17 cellular contexts compared by ENCODE assay signal in the genomic region with DNA sequence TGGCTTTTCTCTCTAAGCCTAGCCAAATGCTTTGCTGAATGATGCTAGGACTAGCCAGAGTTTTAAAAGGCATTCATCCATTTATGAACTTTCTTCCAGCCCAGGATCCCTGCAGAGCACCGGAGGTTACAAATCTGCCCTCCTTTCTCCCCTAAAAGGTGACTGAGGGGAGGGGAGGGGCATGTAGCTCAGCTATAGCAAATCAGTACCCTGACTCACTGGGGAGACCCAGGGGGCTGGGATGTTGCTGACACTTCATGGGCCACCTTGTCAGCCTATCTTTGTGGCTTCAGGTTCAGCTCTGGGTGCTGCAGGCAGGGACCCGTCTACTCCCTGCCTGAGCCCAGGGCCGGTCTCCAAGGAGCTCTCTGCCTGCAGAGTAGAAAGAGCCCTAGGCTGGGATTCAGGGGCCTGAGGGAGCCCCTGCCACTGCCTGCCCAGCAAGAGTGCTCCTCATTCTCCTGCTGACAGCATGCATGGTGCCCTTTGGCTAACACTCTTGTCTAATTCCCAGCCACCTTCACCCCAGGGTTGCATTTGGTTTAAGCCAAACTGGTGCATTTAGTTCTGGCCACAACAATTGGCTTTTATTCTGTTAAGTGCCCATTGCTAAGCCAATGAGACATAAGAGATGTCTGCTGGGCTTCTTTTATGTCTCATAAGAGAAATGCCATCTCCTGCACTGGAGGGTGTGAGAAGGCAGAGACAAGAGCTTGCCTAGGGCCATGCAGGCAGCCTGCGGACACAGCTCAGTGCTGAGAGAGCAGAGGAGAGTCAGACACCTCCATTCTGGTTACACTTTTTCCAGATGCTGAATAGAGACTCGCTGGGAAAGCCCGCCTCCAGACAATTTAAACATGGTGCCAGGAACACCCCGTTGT. TPM values are rescaled to one million over a fixed set of nuclear protein-coding genes. Genes with fewer than 3 reads are reported as not detected.
A peak's percentile ranks its signal among the peaks of the same experiment; 100 is the strongest.
DNase-seq lines count a peak whose midpoint lies in the region; ATAC-seq and TF ChIP-seq lines count a peak whose summit lies in the region.
"Had no signal": no experiment of that assay in that cellular context is flagged by ENCODE, and none has a peak within 500 bp of the region (broad histone marks: within the 10 kb centered on the region; RNA-seq: fewer than 3 reads in every experiment).

No MANE protein-coding gene starts in this region.

- peak overlapping the region; percentile 72 for H3K27ac Mint-ChIP-seq in activated CD4-positive, alpha-beta T cell treated with anti-CD3 and anti-CD28 coated beads for 36 hours
- peak overlapping the region; percentile 27 for H3K27ac Mint-ChIP-seq in endodermal cell

- no peak for TF ChIP-seq CTCF in Panc1 (IDR thresholded peaks at IDR 0.05)
- TF ChIP-seq CTCF in endodermal cell (conservative IDR thresholded peaks at IDR 0.05): no peak
- no peak for TF ChIP-seq CTCF in prostate gland (IDR thresholded peaks at IDR 0.05)

- ATAC-seq in activated CD4-positive, alpha-beta T cell treated with anti-CD3 and anti-CD28 coated beads for 36 hours: no peak
- ATAC-seq in Panc1: peak; percentile 34; the same call in 1 of the 2 replicates
- ATAC-seq in GM19467 (IDR thresholded peaks at IDR 0.05; ENCODE audit: unreplicated experiment): no peak
- no peak for ATAC-seq in Right ventricle myocardium inferior
- no peak for ATAC-seq in HG02610 (IDR thresholded peaks at IDR 0.05; ENCODE audit: unreplicated experiment)
- ATAC-seq: sciatic nerve had no signal

- H3K4me1 ChIP-seq in Panc1 (ENCODE audit: control insufficient read depth, insufficient read depth, low read length) (no peaks in the 10 kb centered on the region; the same call in 1 of the 2 replicates), endodermal cell (ENCODE audit: control insufficient read depth, insufficient read depth, low read length) (peaks cover 10% of the 10 kb centered on the region), prostate gland (replicated peaks) (peaks cover 6% of the 10 kb centered on the region)
- H3K4me1 ChIP-seq: uterus had no signal

- H3K9me3 Mint-ChIP-seq in activated CD4-positive, alpha-beta T cell treated with anti-CD3 and anti-CD28 coated beads for 36 hours (ENCODE audit: low read depth): peaks cover 2% of the 10 kb centered on the region
- H3K9me3 Mint-ChIP-seq in endodermal cell: peaks cover 4% of the 10 kb centered on the region

- 91 to 96% methylated on average over 3 to 7 of the region's 7 CpGs for WGBS in endodermal cell (ENCODE audit: insufficient coverage in 1 of 2, insufficient read length in 1 of 2), 2 experiments
- 63% methylated on average over 7 of the region's 7 CpGs for WGBS in prostate gland

- no peaks in the 10 kb centered on the region for H3K9me3 ChIP-seq in Panc1 (ENCODE audit: control insufficient read depth, insufficient read depth, low read depth, low read length)
- H3K9me3 ChIP-seq in endodermal cell (ENCODE audit: control insufficient read depth, low read length): no peaks in the 10 kb centered on the region
- no peaks in the 10 kb centered on the region for H3K9me3 ChIP-seq in prostate gland
- H3K9me3 ChIP-seq: uterus had no signal

- H3K27me3 Mint-ChIP-seq in activated CD4-positive, alpha-beta T cell treated with anti-CD3 and anti-CD28 coated beads for 36 hours: no peaks in the 10 kb centered on the region
- peaks cover 1% of the 10 kb centered on the region for H3K27me3 Mint-ChIP-seq in endodermal cell (ENCODE audit: insufficient read depth)

- H3K27me3 ChIP-seq in Panc1 (ENCODE audit: control insufficient read depth, insufficient read depth, low read length): no peaks in the 10 kb centered on the region
- no peaks in the 10 kb centered on the region for H3K27me3 ChIP-seq in endodermal cell (ENCODE audit: control insufficient read depth, insufficient read depth, low read length, poor library complexity, severe bottlenecking)
- H3K27me3 ChIP-seq in prostate gland (replicated peaks; ENCODE audit: insufficient read depth): no peaks in the 10 kb centered on the region
- H3K27me3 ChIP-seq: uterus had no signal

- H3K4me3 Mint-ChIP-seq in activated CD4-positive, alpha-beta T cell treated with anti-CD3 and anti-CD28 coated beads for 36 hours: no peak overlapping the region
- H3K4me3 Mint-ChIP-seq in endodermal cell: no peak overlapping the region

- peaks cover 24% of the 10 kb centered on the region for H3K36me3 Mint-ChIP-seq in activated CD4-positive, alpha-beta T cell treated with anti-CD3 and anti-CD28 coated beads for 36 hours (ENCODE audit: low read depth)
- peaks cover 17% of the 10 kb centered on the region for H3K36me3 Mint-ChIP-seq in endodermal cell (ENCODE audit: low read depth)

- DNase-seq in activated CD4-positive, alpha-beta T cell treated with anti-CD3 and anti-CD28 coated beads for 36 hours: no peak
- no peak for DNase-seq in activated CD4-positive, alpha-beta T cell treated with anti-CD3 and anti-CD28 coated beads for 4 hours
- no peak for DNase-seq in Panc1 (ENCODE audit: low read depth, low spot score)
- DNase-seq in endodermal cell: peak; percentile 70
- no peak for DNase-seq in prostate gland (ENCODE audit: low spot score)
- DNase-seq in Right ventricle myocardium inferior (ENCODE audit: missing footprints): no peak
- DNase-seq: activated CD4-positive, alpha-beta T cell treated with anti-CD3 and anti-CD28 coated beads, Interleukin-2, amount 50 U/mL, for 4 hours; activated effector memory CD4-positive, alpha-beta T cell treated with Interleukin-2 at 50 U/mL for 16 hours; NCI-H526; stimulated activated CD4-positive, alpha-beta T cell treated with anti-CD3 and anti-CD28 coated beads, Interleukin-4, amount 100 ng/mL, for 4 hours; uterus had no signal

- CTCF ChIA-PET in activated CD4-positive, alpha-beta T cell treated with anti-CD3 and anti-CD28 coated beads for 36 hours (lab: Charles Lee): interaction anchor here (1.3 to 1.5 kb wide), 4 partner anchors 11 to 34 kb away, joined by 3 to 7 read pairs (median 4); partner anchors contain the start of gene UBA6
- CTCF ChIA-PET in Panc1 (lab: Charles Lee): no interaction called here

- H3K9ac ChIP-seq in endodermal cell (ENCODE audit: extremely low read depth, low read length, poor library complexity, severe bottlenecking): no peak overlapping the region

- in situ Hi-C loops in Panc1 (cut with HindIII; ENCODE audit: low pct_unique_long_range_greater_than_20kb, low sequenced_read_pairs): no loop called here

- no peak overlapping the region for H3K27ac ChIP-seq in Panc1 (ENCODE audit: low read length)
- peak overlapping the region; percentile 27 for H3K27ac ChIP-seq in endodermal cell (ENCODE audit: low read depth, low read length)
- peak overlapping the region; percentile 66 to 71 for H3K27ac ChIP-seq in prostate gland
- H3K27ac ChIP-seq: uterus had no signal

- POLR2A ChIA-PET in activated CD4-positive, alpha-beta T cell treated with anti-CD3 and anti-CD28 coated beads for 36 hours (lab: Charles Lee): no interaction called here
- POLR2A ChIA-PET in Panc1 (lab: Charles Lee): no interaction called here

- no TSS peak for BruUV-seq in Panc1 (replicated peaks; lab: Mats Ljungman, UMichigan)

- TF ChIP-seq POLR2A in prostate gland (IDR thresholded peaks at IDR 0.05): no peak

- H3K36me3 ChIP-seq in Panc1 (ENCODE audit: control insufficient read depth, insufficient read depth, low read length): no peaks in the 10 kb centered on the region
- no peaks in the 10 kb centered on the region for H3K36me3 ChIP-seq in endodermal cell (ENCODE audit: control insufficient read depth, insufficient read depth, low read length)
- no peaks in the 10 kb centered on the region for H3K36me3 ChIP-seq in prostate gland
- H3K36me3 ChIP-seq: uterus had no signal

- H3K4me3 ChIP-seq in Panc1 (ENCODE audit: low read depth in 2 of 2, low read length in 2 of 2) (no peak overlapping the region), endodermal cell (ENCODE audit: low read length) (no peak overlapping the region), prostate gland (no peak overlapping the region)
- H3K4me3 ChIP-seq: lung, uterus had no signal

- H3K4me1 Mint-ChIP-seq in activated CD4-positive, alpha-beta T cell treated with anti-CD3 and anti-CD28 coated beads for 36 hours: peaks cover 36% of the 10 kb centered on the region
- H3K4me1 Mint-ChIP-seq in endodermal cell: peaks cover 38% of the 10 kb centered on the region

- intact Hi-C loops in activated CD4-positive, alpha-beta T cell treated with anti-CD3 and anti-CD28 coated beads for 36 hours (cut with DNase I, micrococcal nuclease): no loop called here
- intact Hi-C loops in Panc1 (cut with micrococcal nuclease; ENCODE audit: unreplicated experiment): no loop called here
- intact Hi-C loops in prostate gland (cut with DNase I): no loop called here
- intact Hi-C loops in Right ventricle myocardium inferior (cut with DNase I): no loop called here

RNA-seq across cellular contexts. Expression of gene UBA6, which starts 11.9 kb away (rescaled TPM):
- 10 to 100 TPM; 88.3 to 97.3 TPM for total RNA-seq in activated CD4-positive, alpha-beta T cell treated with anti-CD3 and anti-CD28 coated beads for 36 hours
- total RNA-seq in Panc1 (2021; ENCODE audit: unreplicated experiment) (59.4 TPM), endodermal cell (100 to 1,000 TPM in 1 of 2 donors, 10 to 100 TPM in 1; 83.1 to 117 TPM), prostate gland (100 to 1,000 TPM in 1 of 2 donors, 10 to 100 TPM in 1; 56.0 to 130 TPM), Right ventricle myocardium inferior (18.1 TPM)
- polyA plus RNA-seq in Panc1 (2012; ENCODE audit: insufficient read length): 23.9 TPM
- 63.2 TPM for polyA plus RNA-seq in endodermal cell (2013, experiment 1 of 2)
- polyA plus RNA-seq in endodermal cell (2013, experiment 2 of 2): 61.2 TPM

RNA-seq across cellular contexts. Expression of gene GNRHR, which starts 41.3 kb away (rescaled TPM):
- not detected for total RNA-seq in activated CD4-positive, alpha-beta T cell treated with anti-CD3 and anti-CD28 coated beads for 36 hours
- total RNA-seq in Panc1 (2021; ENCODE audit: unreplicated experiment): not detected
- polyA plus RNA-seq in Panc1 (2012; ENCODE audit: insufficient read length): not detected
- not detected for total RNA-seq in endodermal cell
- not detected for polyA plus RNA-seq in endodermal cell (2013, experiment 1 of 2)
- polyA plus RNA-seq in endodermal cell (2013, experiment 2 of 2): not detected
- not detected for total RNA-seq in prostate gland
- total RNA-seq in Right ventricle myocardium inferior: not detected
- total RNA-seq: dermis microvascular lymphatic vessel endothelial cell; lung; sciatic nerve; T-helper 2 cell treated with Interferon-gamma antibody and Interleukin-4, amounts not matched to agents 100 ng/mL and 5 ng/mL, for 36 hours; uterus had no signal
- polyA plus RNA-seq: lung had no signal
